ENCODE assay signal across 22 cellular contexts in the genomic region with DNA sequence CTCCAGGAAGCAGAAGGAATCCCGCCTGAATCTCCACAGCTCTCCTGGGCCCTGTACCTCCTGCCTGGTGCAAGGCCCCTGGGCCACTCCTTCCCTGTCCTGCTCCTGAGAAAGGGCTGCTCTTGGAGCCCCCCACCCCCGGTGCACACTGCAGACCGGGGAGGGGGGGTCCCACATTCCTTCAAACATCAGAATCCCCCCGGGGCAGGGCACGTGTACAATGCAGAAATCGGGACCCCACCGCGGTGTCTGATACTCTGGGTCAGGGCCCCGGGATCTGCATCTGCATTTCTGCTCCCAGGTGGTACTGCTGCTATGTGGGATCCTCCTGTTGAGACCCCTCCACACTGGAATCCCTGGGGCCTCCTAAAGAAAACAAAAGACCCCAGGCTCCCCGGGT.
DNase-seq lines count a peak whose midpoint lies in the region; ATAC-seq and TF ChIP-seq lines count a peak whose summit lies in the region.
"Had no signal": no experiment of that assay in that cellular context is flagged by ENCODE, and none has a peak within 500 bp of the region (broad histone marks: within the 10 kb centered on the region; RNA-seq: fewer than 3 reads in every experiment).

No MANE protein-coding gene starts in this region.

- H3K27ac Mint-ChIP-seq in H9: peak overlapping the region in 1 of 3 experiments; percentile 8; a peak in 2 of 7 replicates
- H3K27ac Mint-ChIP-seq: activated naive CD8-positive, alpha-beta T cell; dendritic cell treated with granulocyte-macrophage colony-stimulating factor and Interleukin-4, amounts not matched to agents 40 ng/mL and 50 ng/mL, for 4 days; natural killer cell treated with Interleukin-12 subunit alpha and Interleukin-12 subunit beta and Interleukin-15 and Interleukin-18, amount 100 ng/mL, for 72 hours had no signal

- H3K36me3 ChIP-seq in SJSA1 (no peaks in the 10 kb centered on the region), mucosa of stomach (ENCODE audit: control insufficient read depth, insufficient read depth, low read length) (no peaks in the 10 kb centered on the region), tibial artery (no peaks in the 10 kb centered on the region)
- H3K36me3 ChIP-seq: BE2C, brain microvascular endothelial cell had no signal

- ATAC-seq in HG02885 (IDR thresholded peaks at IDR 0.05; ENCODE audit: poor library complexity, unreplicated experiment): no peak
- ATAC-seq: natural killer cell treated with Interleukin-12 subunit alpha and Interleukin-12 subunit beta and Interleukin-15 and Interleukin-18, amount 100 ng/mL, for 72 hours had no signal

- no peak for TF ChIP-seq CTCF in H9 (conservative IDR thresholded peaks at IDR 0.05)
- no peak for TF ChIP-seq CTCF in tibial artery (IDR thresholded peaks at IDR 0.05)
- no peak for TF ChIP-seq CTCF in foreskin fibroblast (IDR thresholded peaks at IDR 0.05; ENCODE audit: low read depth, low read length)

- no peak overlapping the region for H3T11ph ChIP-seq in H9 (ENCODE audit: low read length)

- no peak for DNase-seq in H9
- no peak for DNase-seq in SJSA1 (ENCODE audit: low read depth in 1 of 2, low spot score in 2 of 2)
- no peak for DNase-seq in tibial artery
- no peak for DNase-seq in foreskin fibroblast
- DNase-seq in HuH-7 (ENCODE audit: low spot score): no peak
- DNase-seq: activated CD4-positive, alpha-beta T cell treated with anti-CD3 and anti-CD28 coated beads for 1 hour; BE2C; brain microvascular endothelial cell; NCI-H1436; NCI-H2171; NCI-H774; small intestine; stimulated activated CD4-positive, alpha-beta T cell treated with anti-CD3 and anti-CD28 coated beads, Interleukin-4, amount 100 ng/mL, for 4 hours; T-helper 9 cell had no signal

- intact Hi-C loops in tibial artery (cut with DNase I; ENCODE audit: low total_unique reads): loop anchor here (1.0 kb wide), 1 partner anchor 98 kb away; no protein-coding TSS in a partner anchor

- H2AK5ac ChIP-seq in H9 (ENCODE audit: insufficient read length, low read length): no peak overlapping the region

- no peak overlapping the region for H2BK120ac ChIP-seq in H9 (ENCODE audit: low read depth, low read length, poor library complexity, severe bottlenecking)

- peaks cover 3% of the 10 kb centered on the region for H3K27me3 Mint-ChIP-seq in H9 (ENCODE audit: low read depth)
- H3K27me3 Mint-ChIP-seq: activated naive CD8-positive, alpha-beta T cell; natural killer cell treated with Interleukin-12 subunit alpha and Interleukin-12 subunit beta and Interleukin-15 and Interleukin-18, amount 100 ng/mL, for 72 hours had no signal

- no peak overlapping the region for H2AFZ ChIP-seq in H9 (ENCODE audit: low read length)

- H2BK15ac ChIP-seq in H9 (ENCODE audit: low read depth, low read length): no peak overlapping the region

- H3K4me3 ChIP-seq in SJSA1 (no peak overlapping the region), mucosa of stomach (ENCODE audit: low read length) (no peak overlapping the region), tibial artery (no peak overlapping the region), foreskin fibroblast (ENCODE audit: low read depth in 1 of 2, low read length in 2 of 2) (no peak overlapping the region)
- H3K4me3 ChIP-seq: lung, psoas muscle, SK-N-MC had no signal

- H3K27ac ChIP-seq in H9 (ENCODE audit: insufficient read length, low read depth, low read length) (no peak overlapping the region), SJSA1 (peak overlapping the region; percentile 80), tibial artery (peak overlapping the region; percentile 73 to 81)
- H3K27ac ChIP-seq: brain microvascular endothelial cell, SK-N-MC had no signal

- H4K91ac ChIP-seq in H9 (ENCODE audit: insufficient read length, low read depth, low read length): no peak overlapping the region

- no peak overlapping the region for H3K23ac ChIP-seq in H9 (ENCODE audit: insufficient read length, low read depth, low read length)

- H3K9me3 ChIP-seq in H9 (ENCODE audit: control insufficient read depth, low read depth, low read length) (no peaks in the 10 kb centered on the region), SJSA1 (replicated peaks) (no peaks in the 10 kb centered on the region), mucosa of stomach (ENCODE audit: control insufficient read depth, low read length) (no peaks in the 10 kb centered on the region), tibial artery (no peaks in the 10 kb centered on the region)
- H3K9me3 ChIP-seq: BE2C, psoas muscle had no signal

- H3K4ac ChIP-seq in H9 (ENCODE audit: low read depth, low read length): no peak overlapping the region

- H3K27me3 ChIP-seq in H9 (ENCODE audit: insufficient read depth, low read length) (no peaks in the 10 kb centered on the region), SJSA1 (replicated peaks) (no peaks in the 10 kb centered on the region), mucosa of stomach (ENCODE audit: control insufficient read depth, insufficient read depth, low read length) (no peaks in the 10 kb centered on the region), tibial artery (no peaks in the 10 kb centered on the region)
- H3K27me3 ChIP-seq: BE2C, brain microvascular endothelial cell had no signal

- no peaks in the 10 kb centered on the region for H3K79me2 ChIP-seq in H9 (ENCODE audit: insufficient read depth, low read length)

- H3K4me2 ChIP-seq in H9 (ENCODE audit: insufficient read depth, insufficient read length, low read length): no peak overlapping the region

- H4K5ac ChIP-seq in H9 (ENCODE audit: insufficient read length, low read depth, low read length): no peak overlapping the region

- peaks cover 15 to 66% of the 10 kb centered on the region in 2 experiments for H3K4me1 Mint-ChIP-seq in H9

- H4K8ac ChIP-seq in H9 (replicated peaks; ENCODE audit: insufficient read length, low read depth, low read length): no peak overlapping the region

- H2BK12ac ChIP-seq in H9 (ENCODE audit: insufficient read length, low read depth, low read length): no peak overlapping the region

- H4K20me1 ChIP-seq in H9 (ENCODE audit: control insufficient read depth, insufficient read depth, insufficient read length): no peaks in the 10 kb centered on the region

- H3K14ac ChIP-seq in H9 (ENCODE audit: insufficient read depth, low read length): peak overlapping the region; percentile 4; the same call in 1 of the 2 replicates

- H3K56ac ChIP-seq in H9 (ENCODE audit: insufficient read length, low read depth, low read length): no peak overlapping the region

- H2BK20ac ChIP-seq in H9 (ENCODE audit: low read depth, low read length, poor library complexity, severe bottlenecking): no peak overlapping the region

- H3K4me3 Mint-ChIP-seq in H9: no peak overlapping the region
- H3K4me3 Mint-ChIP-seq: activated naive CD8-positive, alpha-beta T cell; dendritic cell treated with granulocyte-macrophage colony-stimulating factor and Interleukin-4, amounts not matched to agents 40 ng/mL and 50 ng/mL, for 4 days; natural killer cell treated with Interleukin-12 subunit alpha and Interleukin-12 subunit beta and Interleukin-15 and Interleukin-18, amount 100 ng/mL, for 72 hours had no signal

- H3K79me1 ChIP-seq in H9 (ENCODE audit: insufficient read depth, low read depth, low read length, poor library complexity, severe bottlenecking): no peaks in the 10 kb centered on the region

- no peak overlapping the region for H2BK5ac ChIP-seq in H9 (ENCODE audit: insufficient read length, low read length)

- WGBS in H9 (ENCODE audit: extremely low coverage, insufficient read length, low lambda C conversion rate): no CpG with 5 or more reads among the region's 10 CpGs

- H3K36me3 Mint-ChIP-seq in H9 (ENCODE audit: insufficient read depth in 1 of 3, low read depth in 3 of 3): no peaks in the 10 kb centered on the region; a peak in 1 of 7 replicates
- H3K36me3 Mint-ChIP-seq: activated naive CD8-positive, alpha-beta T cell; natural killer cell treated with Interleukin-12 subunit alpha and Interleukin-12 subunit beta and Interleukin-15 and Interleukin-18, amount 100 ng/mL, for 72 hours had no signal

- H3K9me3 Mint-ChIP-seq in H9: no peaks in the 10 kb centered on the region
- H3K9me3 Mint-ChIP-seq: dendritic cell treated with granulocyte-macrophage colony-stimulating factor and Interleukin-4, amounts not matched to agents 40 ng/mL and 50 ng/mL, for 4 days; natural killer cell treated with Interleukin-12 subunit alpha and Interleukin-12 subunit beta and Interleukin-15 and Interleukin-18, amount 100 ng/mL, for 72 hours had no signal

- H3K9ac ChIP-seq in H9 (ENCODE audit: extremely low read depth, insufficient read length, low read length): no peak overlapping the region
- peak overlapping the region; percentile 4 for H3K9ac ChIP-seq in mucosa of stomach (ENCODE audit: low read length)

- no peaks in the 10 kb centered on the region for H3K23me2 ChIP-seq in H9 (ENCODE audit: insufficient read length, low read depth, low read length, poor library complexity, severe bottlenecking)

- H3K4me1 ChIP-seq in H9 (ENCODE audit: insufficient read depth, low read length) (peaks cover 3% of the 10 kb centered on the region; the same call in 1 of the 2 replicates), SJSA1 (replicated peaks) (peaks cover 28% of the 10 kb centered on the region), mucosa of stomach (ENCODE audit: control insufficient read depth, insufficient read depth, low read length) (peaks cover 27% of the 10 kb centered on the region), tibial artery (peaks cover 7 to 36% (median 30%) of the 10 kb centered on the region in 4 donors)

- H3K18ac ChIP-seq in H9 (ENCODE audit: insufficient read length, low read depth, low read length): no peak overlapping the region
